Comparison of ENCODE assay signal across 1 cellular context in the genomic region with DNA sequence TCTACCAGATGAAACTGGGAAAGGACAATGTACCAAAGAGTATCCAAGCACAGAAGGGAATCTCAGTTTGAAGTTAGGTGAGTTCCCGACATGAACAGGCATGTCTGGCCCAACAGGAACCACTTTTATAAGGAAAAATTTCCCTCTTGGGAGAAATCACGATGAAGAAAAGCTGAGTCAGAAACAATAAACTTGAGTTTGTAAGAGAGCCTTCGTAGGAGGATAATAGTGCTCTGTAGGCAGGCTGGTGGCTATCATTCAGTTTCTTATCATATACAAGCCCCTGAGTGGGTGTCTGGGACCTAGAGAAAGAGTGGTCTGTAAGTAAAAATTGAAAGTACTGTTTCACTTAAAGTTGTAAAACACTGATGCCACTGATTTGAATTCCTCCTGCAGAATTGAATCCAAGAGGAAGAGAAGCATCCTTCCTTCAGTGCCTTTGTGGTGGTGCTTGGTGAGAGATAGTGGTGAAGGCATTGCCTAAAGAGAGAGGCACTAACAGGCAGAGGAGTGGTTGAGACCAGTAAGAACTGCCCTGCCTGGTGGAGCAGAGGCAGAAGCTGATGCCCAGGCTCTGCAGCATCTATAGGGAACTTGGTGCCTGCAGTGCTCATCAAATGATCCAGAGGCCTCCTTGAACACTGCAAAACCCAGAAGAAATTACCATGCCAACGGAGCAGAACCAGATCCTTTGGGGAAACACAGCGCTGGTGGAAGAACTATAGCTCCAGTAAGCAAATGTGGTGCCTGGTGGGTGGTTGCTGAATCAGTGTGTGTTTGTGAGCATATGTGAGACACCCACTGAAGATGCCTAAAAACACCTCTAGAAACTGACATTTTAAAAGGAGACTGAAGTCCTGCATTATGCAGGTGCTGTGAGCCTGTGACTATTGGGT.
TF ChIP-seq lines count a peak whose summit lies in the region.

No MANE protein-coding gene starts in this region.

TF ChIP-seq in GM23338, 12 proteins besides CTCF, POLR2A, EP300 and RAD21:
- TF ChIP-seq CREB1 (CRISPR knock-in tag; IDR thresholded peaks at IDR 0.05; ENCODE audit: low read depth) (no peak), NANOG (IDR thresholded peaks at IDR 0.05; ENCODE audit: borderline replicate concordance) (no peak), ZNF114 (CRISPR knock-in tag; IDR thresholded peaks at IDR 0.05) (no peak), ZNF331 (CRISPR knock-in tag; IDR thresholded peaks at IDR 0.05; ENCODE audit: low read depth) (no peak), JUNB (IDR thresholded peaks at IDR 0.05; ENCODE audit: unreplicated experiment) (no peak), STAT1 (IDR thresholded peaks at IDR 0.05; ENCODE audit: unreplicated experiment) (no peak), EZH2phosphoT487 (IDR thresholded peaks at IDR 0.05; ENCODE audit: unreplicated experiment) (no peak), POLR2AphosphoS5 (IDR thresholded peaks at IDR 0.05; ENCODE audit: low read depth) (no peak), EZH2 (IDR thresholded peaks at IDR 0.05; ENCODE audit: low read depth, unreplicated experiment) (no peak)
- TF ChIP-seq, protein P1, sequence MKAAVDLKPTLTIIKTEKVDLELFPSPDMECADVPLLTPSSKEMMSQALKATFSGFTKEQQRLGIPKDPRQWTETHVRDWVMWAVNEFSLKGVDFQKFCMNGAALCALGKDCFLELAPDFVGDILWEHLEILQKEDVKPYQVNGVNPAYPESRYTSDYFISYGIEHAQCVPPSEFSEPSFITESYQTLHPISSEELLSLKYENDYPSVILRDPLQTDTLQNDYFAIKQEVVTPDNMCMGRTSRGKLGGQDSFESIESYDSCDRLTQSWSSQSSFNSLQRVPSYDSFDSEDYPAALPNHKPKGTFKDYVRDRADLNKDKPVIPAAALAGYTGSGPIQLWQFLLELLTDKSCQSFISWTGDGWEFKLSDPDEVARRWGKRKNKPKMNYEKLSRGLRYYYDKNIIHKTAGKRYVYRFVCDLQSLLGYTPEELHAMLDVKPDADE (IDR thresholded peaks at IDR 0.05) = no peak
- TF ChIP-seq, protein P2, sequence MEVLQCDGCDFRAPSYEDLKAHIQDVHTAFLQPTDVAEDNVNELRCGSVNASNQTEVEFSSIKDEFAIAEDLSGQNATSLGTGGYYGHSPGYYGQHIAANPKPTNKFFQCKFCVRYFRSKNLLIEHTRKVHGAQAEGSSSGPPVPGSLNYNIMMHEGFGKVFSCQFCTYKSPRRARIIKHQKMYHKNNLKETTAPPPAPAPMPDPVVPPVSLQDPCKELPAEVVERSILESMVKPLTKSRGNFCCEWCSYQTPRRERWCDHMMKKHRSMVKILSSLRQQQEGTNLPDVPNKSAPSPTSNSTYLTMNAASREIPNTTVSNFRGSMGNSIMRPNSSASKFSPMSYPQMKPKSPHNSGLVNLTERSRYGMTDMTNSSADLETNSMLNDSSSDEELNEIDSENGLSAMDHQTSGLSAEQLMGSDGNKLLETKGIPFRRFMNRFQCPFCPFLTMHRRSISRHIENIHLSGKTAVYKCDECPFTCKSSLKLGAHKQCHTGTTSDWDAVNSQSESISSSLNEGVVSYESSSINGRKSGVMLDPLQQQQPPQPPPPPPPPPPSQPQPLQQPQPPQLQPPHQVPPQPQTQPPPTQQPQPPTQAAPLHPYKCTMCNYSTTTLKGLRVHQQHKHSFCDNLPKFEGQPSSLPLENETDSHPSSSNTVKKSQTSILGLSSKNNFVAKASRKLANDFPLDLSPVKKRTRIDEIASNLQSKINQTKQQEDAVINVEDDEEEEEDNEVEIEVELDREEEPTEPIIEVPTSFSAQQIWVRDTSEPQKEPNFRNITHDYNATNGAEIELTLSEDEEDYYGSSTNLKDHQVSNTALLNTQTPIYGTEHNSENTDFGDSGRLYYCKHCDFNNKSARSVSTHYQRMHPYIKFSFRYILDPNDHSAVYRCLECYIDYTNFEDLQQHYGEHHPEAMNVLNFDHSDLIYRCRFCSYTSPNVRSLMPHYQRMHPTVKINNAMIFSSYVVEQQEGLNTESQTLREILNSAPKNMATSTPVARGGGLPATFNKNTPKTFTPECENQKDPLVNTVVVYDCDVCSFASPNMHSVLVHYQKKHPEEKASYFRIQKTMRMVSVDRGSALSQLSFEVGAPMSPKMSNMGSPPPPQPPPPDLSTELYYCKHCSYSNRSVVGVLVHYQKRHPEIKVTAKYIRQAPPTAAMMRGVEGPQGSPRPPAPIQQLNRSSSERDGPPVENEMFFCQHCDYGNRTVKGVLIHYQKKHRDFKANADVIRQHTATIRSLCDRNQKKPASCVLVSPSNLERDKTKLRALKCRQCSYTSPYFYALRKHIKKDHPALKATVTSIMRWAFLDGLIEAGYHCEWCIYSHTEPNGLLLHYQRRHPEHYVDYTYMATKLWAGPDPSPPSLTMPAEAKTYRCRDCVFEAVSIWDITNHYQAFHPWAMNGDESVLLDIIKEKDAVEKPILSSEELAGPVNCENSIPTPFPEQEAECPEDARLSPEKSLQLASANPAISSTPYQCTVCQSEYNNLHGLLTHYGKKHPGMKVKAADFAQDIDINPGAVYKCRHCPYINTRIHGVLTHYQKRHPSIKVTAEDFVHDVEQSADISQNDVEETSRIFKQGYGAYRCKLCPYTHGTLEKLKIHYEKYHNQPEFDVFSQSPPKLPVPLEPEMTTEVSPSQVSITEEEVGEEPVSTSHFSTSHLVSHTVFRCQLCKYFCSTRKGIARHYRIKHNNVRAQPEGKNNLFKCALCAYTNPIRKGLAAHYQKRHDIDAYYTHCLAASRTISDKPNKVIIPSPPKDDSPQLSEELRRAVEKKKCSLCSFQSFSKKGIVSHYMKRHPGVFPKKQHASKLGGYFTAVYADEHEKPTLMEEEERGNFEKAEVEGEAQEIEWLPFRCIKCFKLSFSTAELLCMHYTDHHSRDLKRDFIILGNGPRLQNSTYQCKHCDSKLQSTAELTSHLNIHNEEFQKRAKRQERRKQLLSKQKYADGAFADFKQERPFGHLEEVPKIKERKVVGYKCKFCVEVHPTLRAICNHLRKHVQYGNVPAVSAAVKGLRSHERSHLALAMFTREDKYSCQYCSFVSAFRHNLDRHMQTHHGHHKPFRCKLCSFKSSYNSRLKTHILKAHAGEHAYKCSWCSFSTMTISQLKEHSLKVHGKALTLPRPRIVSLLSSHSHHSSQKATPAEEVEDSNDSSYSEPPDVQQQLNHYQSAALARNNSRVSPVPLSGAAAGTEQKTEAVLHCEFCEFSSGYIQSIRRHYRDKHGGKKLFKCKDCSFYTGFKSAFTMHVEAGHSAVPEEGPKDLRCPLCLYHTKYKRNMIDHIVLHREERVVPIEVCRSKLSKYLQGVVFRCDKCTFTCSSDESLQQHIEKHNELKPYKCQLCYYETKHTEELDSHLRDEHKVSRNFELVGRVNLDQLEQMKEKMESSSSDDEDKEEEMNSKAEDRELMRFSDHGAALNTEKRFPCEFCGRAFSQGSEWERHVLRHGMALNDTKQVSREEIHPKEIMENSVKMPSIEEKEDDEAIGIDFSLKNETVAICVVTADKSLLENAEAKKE (CRISPR knock-in tag; IDR thresholded peaks at IDR 0.05) = no peak
- TF ChIP-seq, protein P3, sequence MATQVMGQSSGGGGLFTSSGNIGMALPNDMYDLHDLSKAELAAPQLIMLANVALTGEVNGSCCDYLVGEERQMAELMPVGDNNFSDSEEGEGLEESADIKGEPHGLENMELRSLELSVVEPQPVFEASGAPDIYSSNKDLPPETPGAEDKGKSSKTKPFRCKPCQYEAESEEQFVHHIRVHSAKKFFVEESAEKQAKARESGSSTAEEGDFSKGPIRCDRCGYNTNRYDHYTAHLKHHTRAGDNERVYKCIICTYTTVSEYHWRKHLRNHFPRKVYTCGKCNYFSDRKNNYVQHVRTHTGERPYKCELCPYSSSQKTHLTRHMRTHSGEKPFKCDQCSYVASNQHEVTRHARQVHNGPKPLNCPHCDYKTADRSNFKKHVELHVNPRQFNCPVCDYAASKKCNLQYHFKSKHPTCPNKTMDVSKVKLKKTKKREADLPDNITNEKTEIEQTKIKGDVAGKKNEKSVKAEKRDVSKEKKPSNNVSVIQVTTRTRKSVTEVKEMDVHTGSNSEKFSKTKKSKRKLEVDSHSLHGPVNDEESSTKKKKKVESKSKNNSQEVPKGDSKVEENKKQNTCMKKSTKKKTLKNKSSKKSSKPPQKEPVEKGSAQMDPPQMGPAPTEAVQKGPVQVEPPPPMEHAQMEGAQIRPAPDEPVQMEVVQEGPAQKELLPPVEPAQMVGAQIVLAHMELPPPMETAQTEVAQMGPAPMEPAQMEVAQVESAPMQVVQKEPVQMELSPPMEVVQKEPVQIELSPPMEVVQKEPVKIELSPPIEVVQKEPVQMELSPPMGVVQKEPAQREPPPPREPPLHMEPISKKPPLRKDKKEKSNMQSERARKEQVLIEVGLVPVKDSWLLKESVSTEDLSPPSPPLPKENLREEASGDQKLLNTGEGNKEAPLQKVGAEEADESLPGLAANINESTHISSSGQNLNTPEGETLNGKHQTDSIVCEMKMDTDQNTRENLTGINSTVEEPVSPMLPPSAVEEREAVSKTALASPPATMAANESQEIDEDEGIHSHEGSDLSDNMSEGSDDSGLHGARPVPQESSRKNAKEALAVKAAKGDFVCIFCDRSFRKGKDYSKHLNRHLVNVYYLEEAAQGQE (IDR thresholded peaks at IDR 0.05; ENCODE audit: unreplicated experiment) = no peak
TF ChIP-seq in GM23338: peak in this region for 0.
